8 cellular contexts compared by ENCODE assay signal in genomic region chr6:36874443-36875249, GRCh38. TPM values are rescaled to one million over a fixed set of nuclear protein-coding genes. Genes with fewer than 3 reads are reported as not detected.
DNase-seq lines count a peak whose midpoint lies in the region; ATAC-seq, FAIRE-seq and TF ChIP-seq lines count a peak whose summit lies in the region.

Gene PPIL1, minus strand, starts transcription at chr6:36874803. Its CDS starts 31 bp downstream, at chr6:36874772.

- in situ Hi-C loops in IMR-90 (cut with MboI; ENCODE audit: low sequenced_read_pairs), result no loop called here

- TF ChIP-seq CTCF in D721Med (IDR thresholded peaks at IDR 0.05; ENCODE audit: insufficient read depth, missing control alignments), result no peak
- TF ChIP-seq CTCF in IMR-90 (conservative IDR thresholded peaks at IDR 0.05; ENCODE audit: low read depth, low read length), result no peak
- TF ChIP-seq CTCF in PC-3 (conservative IDR thresholded peaks at IDR 0.05; ENCODE audit: low read depth, low read length), result no peak
- TF ChIP-seq CTCF in epithelial cell of proximal tubule (conservative IDR thresholded peaks at IDR 0.05; ENCODE audit: low read depth, low read length), result no peak

- H3K27ac ChIP-seq in IMR-90 (ENCODE audit: insufficient read depth, low read length), result peak within 1 kb of the TSS; percentile 89
- peak within 1 kb of the TSS; percentile 86 for H3K27ac ChIP-seq in PC-3 (ENCODE audit: low read length)

- DNase-seq in D721Med (ENCODE audit: insufficient read length, low spot score), result peak; percentile 72
- peak; percentile 90 for DNase-seq in IMR-90
- DNase-seq in PC-3, result peak; percentile 93
- peak; percentile 76 for DNase-seq in activated T-cell treated with anti-CD3 and anti-CD28 coated beads for 48 hours (ENCODE audit: low read depth)
- DNase-seq in epithelial cell of proximal tubule (ENCODE audit: low read depth), result peak; percentile 72
- DNase-seq in mucosa of gallbladder (ENCODE audit: low spot score), result peak; percentile 78
- peak; percentile 56 to 61 for DNase-seq in stimulated activated CD8-positive, alpha-beta memory T cell treated with anti-CD3 and anti-CD28 coated beads, Interleukin-4, amount 100 ng/mL, for 4 hours (ENCODE audit: low read depth in 2 of 2, low spot score in 1 of 2)

- peak within 1 kb of the TSS; percentile 99 for H3K56ac ChIP-seq in IMR-90 (ENCODE audit: extremely low read depth, insufficient read depth, low read length)

- peak within 1 kb of the TSS; percentile 82 for H3K4me2 ChIP-seq in IMR-90 (ENCODE audit: low read depth, low read length)
- H3K4me2 ChIP-seq in PC-3 (ENCODE audit: low read length), result peak within 1 kb of the TSS; percentile 90

- WGBS in IMR-90 (ENCODE audit: extremely low coverage in 2 of 2, insufficient read length in 1 of 2), 2 experiments, result 1% methylated on average over 26 of the region's 54 CpGs; no CpG with 5 or more reads in 1 of the 2 experiments

- no peaks in the 10 kb centered on the region for H3K9me2 ChIP-seq in PC-3 (replicated peaks; ENCODE audit: low read length)

- peak within 1 kb of the TSS; percentile 100 for H3K4ac ChIP-seq in IMR-90 (ENCODE audit: low read depth, low read length)

- H3K14ac ChIP-seq in IMR-90 (replicated peaks; ENCODE audit: low read depth, low read length), result peak within 1 kb of the TSS; percentile 100

- peak within 1 kb of the TSS; percentile 50 for H2AK9ac ChIP-seq in IMR-90 (replicated peaks; ENCODE audit: low read depth, low read length, poor library complexity)

- H2AFZ ChIP-seq in IMR-90 (replicated peaks; ENCODE audit: low read length, poor library complexity) (peak within 1 kb of the TSS; percentile 93), PC-3 (ENCODE audit: low read length) (peak within 1 kb of the TSS; percentile 90)

- H3K9me1 ChIP-seq in IMR-90 (ENCODE audit: insufficient read depth, low read length), result 0 out of 2 replicates have a peak, but pooled peaks cover 6% of the 10 kb centered on the region

- TF ChIP-seq POLR2A in IMR-90 (IDR thresholded peaks at IDR 0.05; ENCODE audit: low read depth, low read length), result peak; percentile 53; the same call in 1 of the 2 replicates

- peaks cover 19 to 28% of the 10 kb centered on the region in 2 experiments for H3K79me1 ChIP-seq in IMR-90 (ENCODE audit: low read depth in 1 of 2, low read length in 2 of 2)

- no peaks in the 10 kb centered on the region for H4K20me1 ChIP-seq in IMR-90 (ENCODE audit: insufficient read depth, low read length)
- H4K20me1 ChIP-seq in PC-3 (ENCODE audit: low read length), result no peaks in the 10 kb centered on the region

- peak within 1 kb of the TSS; percentile 93 for H2BK20ac ChIP-seq in IMR-90 (ENCODE audit: low read depth, low read length)

- H3K4me3 ChIP-seq in IMR-90 (ENCODE audit: insufficient read depth, low read depth, low read length) (peak within 1 kb of the TSS; percentile 60), PC-3 (ENCODE audit: low read length) (peak within 1 kb of the TSS; percentile 92), epithelial cell of proximal tubule (ENCODE audit: low read depth, low read length) (peak within 1 kb of the TSS; percentile 86)

- no peaks in the 10 kb centered on the region for H3K9me3 ChIP-seq in IMR-90 (ENCODE audit: control insufficient read depth, insufficient read depth, low read length)
- no peaks in the 10 kb centered on the region for H3K9me3 ChIP-seq in PC-3 (ENCODE audit: low read length)

- peak within 1 kb of the TSS; percentile 95 for H4K5ac ChIP-seq in IMR-90 (ENCODE audit: low read depth, low read length)

- peak within 1 kb of the TSS; percentile 99 for H4K91ac ChIP-seq in IMR-90 (ENCODE audit: insufficient read depth, low read depth, low read length)

- peak within 1 kb of the TSS; percentile 90 to 100 for H4K8ac ChIP-seq in IMR-90 (ENCODE audit: low read depth in 2 of 2, low read length in 2 of 2)

- no peaks in the 10 kb centered on the region for H3F3A ChIP-seq in PC-3 (ENCODE audit: low read length, unreplicated experiment)

- peaks cover 34% of the 10 kb centered on the region for H3K79me2 ChIP-seq in PC-3 (ENCODE audit: low read length)

- no peaks in the 10 kb centered on the region for H3K36me3 ChIP-seq in IMR-90 (ENCODE audit: control insufficient read depth, insufficient read depth, low read length)
- peaks cover 9% of the 10 kb centered on the region for H3K36me3 ChIP-seq in PC-3 (ENCODE audit: low read depth, low read length)

- H2BK5ac ChIP-seq in IMR-90 (ENCODE audit: low read depth, low read length, poor library complexity, severe bottlenecking), result peak within 1 kb of the TSS; percentile 86

- H2BK120ac ChIP-seq in IMR-90 (ENCODE audit: low read depth, low read length), result peak within 1 kb of the TSS; percentile 98

- H3K9ac ChIP-seq in IMR-90 (ENCODE audit: low read depth, low read length), result peak within 1 kb of the TSS; percentile 95
- H3K9ac ChIP-seq in PC-3 (ENCODE audit: low read length), result peak within 1 kb of the TSS; percentile 95

- BruUV-seq in IMR-90 (replicated peaks; lab: Mats Ljungman, UMichigan), result no TSS peak
- no TSS peak for BruUV-seq in PC-3 (replicated peaks; lab: Mats Ljungman, UMichigan)

- H3K18ac ChIP-seq in IMR-90 (ENCODE audit: low read depth, low read length), result peak within 1 kb of the TSS; percentile 91

- peak within 1 kb of the TSS; percentile 79 for H2AK5ac ChIP-seq in IMR-90 (ENCODE audit: low read depth, low read length)

- H3K23ac ChIP-seq in IMR-90 (ENCODE audit: low read depth, low read length), result peak within 1 kb of the TSS; percentile 98

- H3K4me1 ChIP-seq in IMR-90 (ENCODE audit: control insufficient read depth, insufficient read depth, low read length) (peaks cover 4% of the 10 kb centered on the region), PC-3 (ENCODE audit: insufficient read depth, low read length) (peaks cover 18% of the 10 kb centered on the region)

- dilution Hi-C loops in IMR-90 (cut with HindIII; ENCODE audit: low sequenced_read_pairs, unreplicated experiment), result no loop called here

- H3K27me3 ChIP-seq in IMR-90 (ENCODE audit: control insufficient read depth, insufficient read depth, low read length), result no peaks in the 10 kb centered on the region
- no peaks in the 10 kb centered on the region for H3K27me3 ChIP-seq in PC-3 (ENCODE audit: low read length)

- peak within 1 kb of the TSS; percentile 98 for H2BK15ac ChIP-seq in IMR-90 (ENCODE audit: low read depth, low read length)

- CTCF ChIA-PET in IMR-90 (lab: Yijun Ruan, JAX), result interaction anchor here (0.6 to 1.8 kb wide), 6 partner anchors 22 to 838 kb away, joined by 4 to 8 read pairs (median 4); no protein-coding TSS in a partner anchor
- CTCF ChIA-PET in PC-3 (lab: Charles Lee), result interaction anchor here (0.5 to 1.4 kb wide), 4 partner anchors 11 to 162 kb away, joined by 3 to 7 read pairs (median 4); no protein-coding TSS in a partner anchor

- POLR2A ChIA-PET in IMR-90 (lab: Charles Lee; ENCODE audit: unreplicated experiment) (interaction anchor here (0.6 to 0.8 kb wide), 3 partner anchors 25 to 114 kb away, joined by 3 read pairs; no protein-coding TSS in a partner anchor), PC-3 (lab: Charles Lee; ENCODE audit: unreplicated experiment) (interaction anchor here (0.5 to 0.7 kb wide), 2 partner anchors 76 to 354 kb away, joined by 3 read pairs; no protein-coding TSS in a partner anchor)

- FAIRE-seq in D721Med (lab: Jason Lieb, UNC), result peak; percentile 11

- TF ChIP-seq RAD21 in IMR-90 (IDR thresholded peaks at IDR 0.05; ENCODE audit: low read length), result no peak

- intact Hi-C loops in IMR-90 (cut with micrococcal nuclease), result loop anchor here (2.0 kb wide), 1 partner anchor 108 kb away; no protein-coding TSS in a partner anchor
- intact Hi-C loops in PC-3 (cut with micrococcal nuclease), result loop anchor here (1.0 kb wide), 1 partner anchor 11 kb away; the partner anchor contains the start of gene C6orf89

- peak; percentile 79 for ATAC-seq in GM21515 (IDR thresholded peaks at IDR 0.05; ENCODE audit: unreplicated experiment)
- ATAC-seq in IMR-90 (ENCODE audit: low read depth), result peak; percentile 97
- peak; percentile 93 for ATAC-seq in PC-3

TF ChIP-seq in IMR-90, 13 proteins besides CTCF, POLR2A, EP300 and RAD21:
- TF ChIP-seq FOS (IDR thresholded peaks at IDR 0.05; ENCODE audit: low read depth, low read length), result no peak
- TF ChIP-seq MXI1 (IDR thresholded peaks at IDR 0.05; ENCODE audit: borderline replicate concordance, low read depth, low read length), result peak; percentile 96
- TF ChIP-seq MAZ (IDR thresholded peaks at IDR 0.05; ENCODE audit: borderline replicate concordance, low read depth, low read length), result peak; percentile 34; the same call in 1 of the 2 replicates

RNA-seq across cellular contexts. Expression of gene PPIL1, which starts in this region (rescaled TPM):
- total RNA-seq in IMR-90 (2012; rRNA removed), result 50.5 and 58.4 TPM in 2 replicates
- polyA plus RNA-seq in IMR-90 (2012; rRNA removed), result 25.9 and 28.4 TPM in 2 replicates
- polyA plus RNA-seq in IMR-90 (2012; cell fraction: cytosol; rRNA removed), result 14.4 and 17.5 TPM in 2 replicates
- polyA plus RNA-seq in IMR-90 (2012; cell fraction: nucleus; rRNA removed; ENCODE audit: low replicate concordance), result 2.7 and 7.9 TPM in 2 replicates
- 37.3 and 39.9 TPM in 2 replicates for total RNA-seq in PC-3 (2014; rRNA removed)
- 26.6 and 76.6 TPM in 2 replicates for total RNA-seq in epithelial cell of proximal tubule
- total RNA-seq in mucosa of gallbladder, result 16.0 TPM

Comparison
In these comparisons a context has a peak if more than half of its experiments do, and no peak if none do; other contexts are left out.
1. Peak in every context shown above with its lines: DNase-seq, ATAC-seq, H3K4me3 ChIP-seq and H3K27ac ChIP-seq.